In genomic region chr5:179606910-179607448, GRCh38 we compare ENCODE assay signal across 10 cellular contexts. TPM values are rescaled to one million over a fixed set of nuclear protein-coding genes. Genes with fewer than 3 reads are reported as not detected.
DNase-seq lines count a peak whose midpoint lies in the region; ATAC-seq and TF ChIP-seq lines count a peak whose summit lies in the region.
"Had no signal": no experiment of that assay in that cellular context is flagged by ENCODE, and none has a peak within 500 bp of the region (broad histone marks: within the 10 kb centered on the region; RNA-seq: fewer than 3 reads in every experiment).

No MANE protein-coding gene starts in this region.

- peaks cover 0 to 100% (median 60%) of the 10 kb centered on the region in 9 donors for H3K36me3 ChIP-seq in heart right ventricle

- peak overlapping the region; percentile 55 for H3K27ac Mint-ChIP-seq in activated T-cell treated with anti-CD3 and anti-CD28 coated beads, Interleukin-2, amount 50 U/mL, for 24 hours
- H3K27ac Mint-ChIP-seq in T-helper 17 cell = no peak overlapping the region
- peak overlapping the region; percentile 74 for H3K27ac Mint-ChIP-seq in stimulated activated effector memory CD8-positive, alpha-beta T cell treated with anti-CD3 and anti-CD28 coated beads, Interleukin-12 subunit alpha, Interleukin-12 subunit beta, amount 100 ng/mL, for 72 hours

- no peaks in the 10 kb centered on the region for H3K27me3 ChIP-seq in heart right ventricle
- H3K27me3 ChIP-seq: breast epithelium had no signal

- peaks cover 31% of the 10 kb centered on the region for H3K4me1 Mint-ChIP-seq in activated T-cell treated with anti-CD3 and anti-CD28 coated beads, Interleukin-2, amount 50 U/mL, for 24 hours (ENCODE audit: low read depth)
- H3K4me1 Mint-ChIP-seq in T-helper 17 cell = peaks cover 37% of the 10 kb centered on the region
- peaks cover 41% of the 10 kb centered on the region for H3K4me1 Mint-ChIP-seq in stimulated activated effector memory CD8-positive, alpha-beta T cell treated with anti-CD3 and anti-CD28 coated beads, Interleukin-12 subunit alpha, Interleukin-12 subunit beta, amount 100 ng/mL, for 72 hours

- intact Hi-C loops in heart right ventricle (cut with DNase I) = no loop called here

- H3K27me3 Mint-ChIP-seq in activated T-cell treated with anti-CD3 and anti-CD28 coated beads, Interleukin-2, amount 50 U/mL, for 24 hours = no peaks in the 10 kb centered on the region
- H3K27me3 Mint-ChIP-seq in T-helper 17 cell = no peaks in the 10 kb centered on the region

- H3K9me3 ChIP-seq in T-helper 17 cell (ENCODE audit: control insufficient read depth, low read length, poor library complexity, severe bottlenecking) = no peaks in the 10 kb centered on the region
- H3K9me3 ChIP-seq in heart right ventricle = no peaks in the 10 kb centered on the region
- H3K9me3 ChIP-seq: breast epithelium had no signal

- ATAC-seq in T-helper 17 cell = no peak
- ATAC-seq in heart right ventricle = peak in 6 of 8 donors; percentile 3 to 28 (median 8)
- no peak for ATAC-seq in stimulated activated effector memory CD8-positive, alpha-beta T cell treated with anti-CD3 and anti-CD28 coated beads, Interleukin-12 subunit alpha, Interleukin-12 subunit beta, amount 100 ng/mL, for 72 hours
- ATAC-seq in HG02840 (IDR thresholded peaks at IDR 0.05; ENCODE audit: low FRiP score, unreplicated experiment) = no peak

- 72 to 79% methylated on average over 15 of the region's 15 CpGs for WGBS in heart right ventricle, 2 donors

- no peak overlapping the region for H3K4me3 ChIP-seq in heart right ventricle
- H3K4me3 ChIP-seq: breast epithelium had no signal

- no peak for TF ChIP-seq CTCF in heart right ventricle (IDR thresholded peaks at IDR 0.05)

- DNase-seq in activated T-cell treated with anti-CD3 and anti-CD28 coated beads, Interleukin-2, amount 50 U/mL, for 24 hours = no peak
- no peak for DNase-seq in activated T-cell treated with anti-CD3 and anti-CD28 coated beads for 4 hours
- no peak for DNase-seq in T-helper 17 cell
- no peak for DNase-seq in heart right ventricle
- DNase-seq in stimulated activated effector memory CD8-positive, alpha-beta T cell treated with anti-CD3 and anti-CD28 coated beads, Interleukin-12 subunit alpha, Interleukin-12 subunit beta, amount 100 ng/mL, for 72 hours (ENCODE audit: low spot score in 2 of 2) = no peak
- DNase-seq in SKM-1 (lab: John Stamatoyannopoulos, UW; ENCODE audit: unreplicated experiment) = no peak
- no peak for DNase-seq in medulla oblongata (ENCODE audit: extremely low spot score)
- DNase-seq: NCI-H2029 had no signal

- H3K36me3 Mint-ChIP-seq in activated T-cell treated with anti-CD3 and anti-CD28 coated beads, Interleukin-2, amount 50 U/mL, for 24 hours (ENCODE audit: low read depth) = peaks cover 96% of the 10 kb centered on the region
- peaks cover 13% of the 10 kb centered on the region for H3K36me3 Mint-ChIP-seq in T-helper 17 cell (ENCODE audit: low read depth)
- H3K36me3 Mint-ChIP-seq in stimulated activated effector memory CD8-positive, alpha-beta T cell treated with anti-CD3 and anti-CD28 coated beads, Interleukin-12 subunit alpha, Interleukin-12 subunit beta, amount 100 ng/mL, for 72 hours = peaks cover 86% of the 10 kb centered on the region

- peak overlapping the region in 7 of 10 donors; percentile 15 to 65 (median 31) for H3K27ac ChIP-seq in heart right ventricle

- H3K4me1 ChIP-seq in heart right ventricle = peaks cover 0 to 48% (median 20%) of the 10 kb centered on the region in 9 donors
- H3K4me1 ChIP-seq: breast epithelium had no signal

- H3K9me3 Mint-ChIP-seq in activated T-cell treated with anti-CD3 and anti-CD28 coated beads, Interleukin-2, amount 50 U/mL, for 24 hours = no peaks in the 10 kb centered on the region
- no peaks in the 10 kb centered on the region for H3K9me3 Mint-ChIP-seq in stimulated activated effector memory CD8-positive, alpha-beta T cell treated with anti-CD3 and anti-CD28 coated beads, Interleukin-12 subunit alpha, Interleukin-12 subunit beta, amount 100 ng/mL, for 72 hours

- H3K4me3 Mint-ChIP-seq in activated T-cell treated with anti-CD3 and anti-CD28 coated beads, Interleukin-2, amount 50 U/mL, for 24 hours = no peak overlapping the region
- peak overlapping the region; percentile 15 for H3K4me3 Mint-ChIP-seq in T-helper 17 cell
- H3K4me3 Mint-ChIP-seq in stimulated activated effector memory CD8-positive, alpha-beta T cell treated with anti-CD3 and anti-CD28 coated beads, Interleukin-12 subunit alpha, Interleukin-12 subunit beta, amount 100 ng/mL, for 72 hours = no peak overlapping the region

RNA-seq across cellular contexts. Expression of gene HNRNPH1, which starts 16.5 kb away (rescaled TPM):
- 1,000 to 10,000 TPM; 1,923 to 1,994 TPM for total RNA-seq in T-helper 17 cell
- total RNA-seq in heart right ventricle = 100 to 1,000 TPM; 147 to 227 (median 168) TPM
- polyA plus RNA-seq in heart right ventricle = 100 to 1,000 TPM; 114 to 217 TPM

RNA-seq across cellular contexts. Expression of gene RUFY1, which starts 56.6 kb away (rescaled TPM):
- total RNA-seq in T-helper 17 cell (100 to 1,000 TPM in 1 of 2 donors, 10 to 100 TPM in 1; 45.5 to 122 TPM), heart right ventricle (10 to 100 TPM; 17.0 to 28.1 (median 20.8) TPM)
- polyA plus RNA-seq in heart right ventricle = 10 to 100 TPM; 21.5 to 38.3 TPM

Comparison
In these comparisons a context has a peak if more than half of its experiments do, and no peak if none do; other contexts are left out.
1. ATAC-seq: peak in heart right ventricle (6 of 8); none in T-helper 17 cell (single experiment), stimulated activated effector memory CD8-positive, alpha-beta T cell treated with anti-CD3 and anti-CD28 coated beads, Interleukin-12 subunit alpha, Interleukin-12 subunit beta, amount 100 ng/mL, for 72 hours (single experiment) and HG02840 (single experiment).
2. RNA of gene HNRNPH1, which starts 16.5 kb away (total RNA-seq): 1,923 to 1,994 TPM in T-helper 17 cell; 147 to 227 TPM in heart right ventricle; every median in the first group is over 4 times any median in the second.